ENCODE assay signal across 27 cellular contexts in the genomic region with DNA sequence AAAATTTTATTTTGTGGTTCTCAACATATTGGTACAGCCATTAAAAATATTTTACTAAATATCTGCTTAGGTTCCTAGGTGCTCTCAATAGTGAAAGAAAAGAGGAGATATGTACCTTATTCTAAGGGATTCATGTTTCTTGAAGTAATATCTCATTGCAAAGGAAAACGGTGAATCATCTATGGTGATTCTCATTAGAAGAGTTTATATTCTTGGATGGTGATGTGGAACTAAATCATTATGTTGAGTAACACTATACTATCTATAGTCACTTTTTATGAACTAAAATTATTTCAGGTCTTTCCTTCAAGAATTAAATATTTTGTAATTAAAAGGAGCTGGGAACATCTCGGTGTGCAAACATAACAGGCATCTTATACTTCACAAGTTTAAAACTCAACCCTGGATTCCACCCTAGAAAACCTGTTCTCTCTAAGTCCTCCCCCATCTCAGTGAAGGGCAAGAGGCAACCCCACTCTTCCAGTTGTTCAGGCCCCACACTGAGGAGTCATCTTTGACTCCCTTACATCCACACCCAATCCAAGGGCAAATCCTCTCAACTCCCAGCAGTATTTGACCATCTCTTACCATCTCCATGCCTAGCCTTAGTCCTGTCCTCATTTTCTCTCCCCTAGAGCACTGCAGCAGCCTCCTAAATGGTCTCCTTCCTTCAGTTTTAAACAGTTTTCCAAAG.
DNase-seq lines count a peak whose midpoint lies in the region; ATAC-seq, FAIRE-seq and TF ChIP-seq lines count a peak whose summit lies in the region.
"Had no signal": no experiment of that assay in that cellular context is flagged by ENCODE, and none has a peak within 500 bp of the region (broad histone marks: within the 10 kb centered on the region; RNA-seq: fewer than 3 reads in every experiment).

No MANE protein-coding gene starts in this region.

- no peak overlapping the region for H4K5ac ChIP-seq in H9 (ENCODE audit: insufficient read length, low read depth, low read length)

- intact Hi-C loops in kidney (cut with DNase I), result no loop called here

- H4K8ac ChIP-seq in H9 (replicated peaks; ENCODE audit: insufficient read length, low read depth, low read length), result no peak overlapping the region

- H3K27ac ChIP-seq in AG04450 (ENCODE audit: low read depth, low read length), result peak overlapping the region; percentile 42
- H3K27ac ChIP-seq in H9 (ENCODE audit: insufficient read length, low read depth, low read length), result no peak overlapping the region
- no peak overlapping the region for H3K27ac ChIP-seq in kidney (ENCODE audit: low read depth in 2 of 2, low read length in 2 of 2)
- H3K27ac ChIP-seq: ascending aorta, dorsolateral prefrontal cortex, neutrophil, RWPE1, sigmoid colon, testis had no signal

- no peaks in the 10 kb centered on the region for H3K4me1 Mint-ChIP-seq in H9
- H3K4me1 Mint-ChIP-seq: B cell had no signal

- H3K9me3 Mint-ChIP-seq in H9, result no peaks in the 10 kb centered on the region
- H3K9me3 Mint-ChIP-seq: activated naive CD4-positive, alpha-beta T cell treated with anti-CD3 and anti-CD28 coated beads, Interleukin-2, amount 50 U/mL, for 24 hours; activated T-helper 1 cell treated with anti-CD3 and anti-CD28 coated beads, Interleukin-12 subunit alpha, Interleukin-12 subunit beta, Interleukin-2, Interleukin-4 antibody, amounts not matched to agents 30 ng/mL and 10 ng/mL and 1 ng/mL, durations not matched to agents 14 hours and 24 hours and 36 hours had no signal

- H3K4me3 ChIP-seq in AG04450 (ENCODE audit: low read depth, low read length) (no peak overlapping the region), bronchial epithelial cell (ENCODE audit: low read depth, low read length) (no peak overlapping the region), kidney (ENCODE audit: low read length in 2 of 2) (no peak overlapping the region)
- H3K4me3 ChIP-seq: ascending aorta, dorsolateral prefrontal cortex, heart right ventricle, K562, lung, MG63, sigmoid colon, SK-N-MC, testis had no signal

- peak overlapping the region in 2 of 3 experiments; percentile 59 to 86; a peak in 3 of 7 replicates for H3K27ac Mint-ChIP-seq in H9
- H3K27ac Mint-ChIP-seq: activated T-helper 1 cell treated with anti-CD3 and anti-CD28 coated beads, Interleukin-12 subunit alpha, Interleukin-12 subunit beta, Interleukin-2, Interleukin-4 antibody, amounts not matched to agents 30 ng/mL and 10 ng/mL and 1 ng/mL, durations not matched to agents 14 hours and 24 hours and 36 hours; B cell had no signal

- no CpG with 5 or more reads among the region's 2 CpGs for WGBS in H9 (ENCODE audit: extremely low coverage, insufficient read length, low lambda C conversion rate)

- no peak overlapping the region for H4K91ac ChIP-seq in H9 (ENCODE audit: insufficient read length, low read depth, low read length)

- no peaks in the 10 kb centered on the region for H3K36me3 ChIP-seq in bronchial epithelial cell (ENCODE audit: control insufficient read depth, insufficient read depth, low read length)
- peaks cover 1 to 7% of the 10 kb centered on the region in 2 donors for H3K36me3 ChIP-seq in kidney (ENCODE audit: control insufficient read depth in 1 of 2, insufficient read depth in 2 of 2, low read length in 2 of 2)
- H3K36me3 ChIP-seq: ascending aorta, neutrophil, sigmoid colon had no signal

- no peak overlapping the region for H2BK20ac ChIP-seq in H9 (ENCODE audit: low read depth, low read length, poor library complexity, severe bottlenecking)

- no peaks in the 10 kb centered on the region for H4K20me1 ChIP-seq in H9 (ENCODE audit: control insufficient read depth, insufficient read depth, insufficient read length)

- TF ChIP-seq CTCF in AG04450 (IDR thresholded peaks at IDR 0.05; ENCODE audit: low read depth, low read length) (no peak), H9 (conservative IDR thresholded peaks at IDR 0.05) (no peak), bronchial epithelial cell (IDR thresholded peaks at IDR 0.05; ENCODE audit: insufficient read depth, low read length, severe bottlenecking) (no peak), kidney (IDR thresholded peaks at IDR 0.05; ENCODE audit: borderline replicate concordance, extremely low read depth, insufficient read depth) (no peak)

- peaks cover 0 to 2% (median 0%) of the 10 kb centered on the region in 3 experiments; a peak in 1 of 7 replicates for H3K36me3 Mint-ChIP-seq in H9 (ENCODE audit: insufficient read depth in 1 of 3, low read depth in 3 of 3)

- H3K23me2 ChIP-seq in H9 (ENCODE audit: insufficient read length, low read depth, low read length, poor library complexity, severe bottlenecking), result no peaks in the 10 kb centered on the region

- H3K27me3 ChIP-seq in AG04450 (ENCODE audit: control insufficient read depth, insufficient read depth, low read length), result no peaks in the 10 kb centered on the region
- H3K27me3 ChIP-seq in H9 (ENCODE audit: insufficient read depth, low read length), result no peaks in the 10 kb centered on the region
- no peaks in the 10 kb centered on the region for H3K27me3 ChIP-seq in bronchial epithelial cell (ENCODE audit: control insufficient read depth, insufficient read depth, low read length)
- H3K27me3 ChIP-seq: ascending aorta, dorsolateral prefrontal cortex, heart right ventricle, MG63, neutrophil, sigmoid colon, testis had no signal

- H2BK120ac ChIP-seq in H9 (ENCODE audit: low read depth, low read length, poor library complexity, severe bottlenecking), result no peak overlapping the region

- H2BK15ac ChIP-seq in H9 (ENCODE audit: low read depth, low read length), result no peak overlapping the region

- no peak overlapping the region for H2AK5ac ChIP-seq in H9 (ENCODE audit: insufficient read length, low read length)

- H3K27me3 Mint-ChIP-seq in H9 (ENCODE audit: low read depth), result no peaks in the 10 kb centered on the region
- H3K27me3 Mint-ChIP-seq: activated naive CD4-positive, alpha-beta T cell treated with anti-CD3 and anti-CD28 coated beads, Interleukin-2, amount 50 U/mL, for 24 hours; B cell had no signal

- H3K18ac ChIP-seq in H9 (ENCODE audit: insufficient read length, low read depth, low read length), result no peak overlapping the region

- H3K56ac ChIP-seq in H9 (ENCODE audit: insufficient read length, low read depth, low read length), result no peak overlapping the region

- no peak overlapping the region for H3K4ac ChIP-seq in H9 (ENCODE audit: low read depth, low read length)

- no peak for ATAC-seq in GM18870 (IDR thresholded peaks at IDR 0.05; ENCODE audit: unreplicated experiment)
- no peak for ATAC-seq in HG03280 (IDR thresholded peaks at IDR 0.05; ENCODE audit: unreplicated experiment)
- ATAC-seq: K562 had no signal

- no peak overlapping the region for H3T11ph ChIP-seq in H9 (ENCODE audit: low read length)

- H3K79me1 ChIP-seq in H9 (ENCODE audit: insufficient read depth, low read depth, low read length, poor library complexity, severe bottlenecking), result no peaks in the 10 kb centered on the region

- H2AFZ ChIP-seq in H9 (ENCODE audit: low read length), result no peak overlapping the region

- H3K4me1 ChIP-seq in H9 (ENCODE audit: insufficient read depth, low read length) (no peaks in the 10 kb centered on the region), kidney (ENCODE audit: control insufficient read depth in 1 of 2, insufficient read depth in 1 of 2, low read depth in 1 of 2, low read length in 2 of 2) (no peaks in the 10 kb centered on the region)

- H3K9me3 ChIP-seq in AG04450 (ENCODE audit: control insufficient read depth, insufficient read depth, low read length) (no peaks in the 10 kb centered on the region), H9 (ENCODE audit: control insufficient read depth, low read depth, low read length) (no peaks in the 10 kb centered on the region), kidney (ENCODE audit: control insufficient read depth in 1 of 2, low read length in 2 of 2) (no peaks in the 10 kb centered on the region)
- H3K9me3 ChIP-seq: ascending aorta, heart right ventricle, MG63, neutrophil, sigmoid colon, testis had no signal

- no peak overlapping the region for H2BK12ac ChIP-seq in H9 (ENCODE audit: insufficient read length, low read depth, low read length)

- no peak overlapping the region for H3K14ac ChIP-seq in H9 (ENCODE audit: insufficient read depth, low read length)

- no peak overlapping the region for H3K4me3 Mint-ChIP-seq in H9
- H3K4me3 Mint-ChIP-seq: activated naive CD4-positive, alpha-beta T cell treated with anti-CD3 and anti-CD28 coated beads, Interleukin-2, amount 50 U/mL, for 24 hours; activated T-helper 1 cell treated with anti-CD3 and anti-CD28 coated beads, Interleukin-12 subunit alpha, Interleukin-12 subunit beta, Interleukin-2, Interleukin-4 antibody, amounts not matched to agents 30 ng/mL and 10 ng/mL and 1 ng/mL, durations not matched to agents 14 hours and 24 hours and 36 hours; B cell had no signal

- no peak overlapping the region for H3K9ac ChIP-seq in H9 (ENCODE audit: extremely low read depth, insufficient read length, low read length)
- H3K9ac ChIP-seq in kidney (ENCODE audit: low read length in 2 of 2), result no peak overlapping the region

- H2BK5ac ChIP-seq in H9 (ENCODE audit: insufficient read length, low read length), result no peak overlapping the region

- H3K4me2 ChIP-seq in H9 (ENCODE audit: insufficient read depth, insufficient read length, low read length), result no peak overlapping the region

- H3K79me2 ChIP-seq in H9 (ENCODE audit: insufficient read depth, low read length), result no peaks in the 10 kb centered on the region

- no peak for FAIRE-seq in bronchial epithelial cell (lab: Jason Lieb, UNC)
- peak; percentile 3 for FAIRE-seq in kidney (lab: Jason Lieb, UNC)
- FAIRE-seq: K562 had no signal

- no peak for DNase-seq in AG04450 (ENCODE audit: low read depth, low spot score)
- no peak for DNase-seq in H9
- peak; percentile 83 for DNase-seq in bronchial epithelial cell (ENCODE audit: low read depth)
- DNase-seq in kidney, result no peak
- no peak for DNase-seq in SIG-M5 treated with dmso at 0.1 percent for 504 hours (lab: John Stamatoyannopoulos, UW; ENCODE audit: unreplicated experiment)
- DNase-seq in activated CD4-positive, alpha-beta T cell treated with anti-CD3 and anti-CD28 coated beads for 4 hours, result no peak
- DNase-seq: activated CD4-positive, alpha-beta T cell treated with anti-CD3 and anti-CD28 coated beads, Interleukin-2, amount 50 U/mL, for 48 hours; dorsolateral prefrontal cortex; heart right ventricle; NCI-H1417 treated with DMSO at 0.1 percent for 48 hours; NCI-H2081; NCI-H345; NCI-H774; sigmoid colon; testis had no signal

- H3K23ac ChIP-seq in H9 (ENCODE audit: insufficient read length, low read depth, low read length), result no peak overlapping the region

- CTCF ChIA-PET in AG04450 (lab: Charles Lee), result interaction anchor here (0.6 kb wide), 1 partner anchor 55 kb away, joined by 3 read pairs; no protein-coding TSS in a partner anchor

- POLR2A ChIA-PET in AG04450 (lab: Yijun Ruan, JAX), result no interaction called here
